20 cellular contexts compared by ENCODE assay signal in genomic region chr7:240128-240676, GRCh38. TPM values are rescaled to one million over a fixed set of nuclear protein-coding genes. Genes with fewer than 3 reads are reported as not detected.
DNase-seq lines count a peak whose midpoint lies in the region; ATAC-seq and TF ChIP-seq lines count a peak whose summit lies in the region.
"Had no signal": no experiment of that assay in that cellular context is flagged by ENCODE, and none has a peak within 500 bp of the region (broad histone marks: within the 10 kb centered on the region; RNA-seq: fewer than 3 reads in every experiment).

No MANE protein-coding gene starts in this region.

- H3K9ac ChIP-seq in colonic mucosa (ENCODE audit: low read depth in 2 of 2, low read length in 2 of 2): no peak overlapping the region

- H3K4me1 ChIP-seq in lower lobe of right lung: peaks cover 18% of the 10 kb centered on the region
- peaks cover 14% of the 10 kb centered on the region in 2 donors for H3K4me1 ChIP-seq in thoracic aorta (ENCODE audit: control insufficient read depth in 1 of 2, low read depth in 2 of 2)
- no peaks in the 10 kb centered on the region for H3K4me1 ChIP-seq in colonic mucosa
- peaks cover 17% of the 10 kb centered on the region for H3K4me1 ChIP-seq in body of pancreas

- intact Hi-C loops in Right ventricle myocardium inferior (cut with DNase I): no loop called here
- intact Hi-C loops in left ventricle myocardium superior (cut with micrococcal nuclease): no loop called here
- intact Hi-C loops in lower lobe of right lung (cut with DNase I): no loop called here
- intact Hi-C loops in colonic mucosa (cut with DNase I): no loop called here
- intact Hi-C loops in body of pancreas (cut with DNase I): no loop called here

- H3K4me3 ChIP-seq in WERI-Rb-1 (ENCODE audit: low read depth, low read length): no peak overlapping the region
- no peak overlapping the region for H3K4me3 ChIP-seq in lower lobe of right lung
- no peak overlapping the region for H3K4me3 ChIP-seq in thoracic aorta
- H3K4me3 ChIP-seq in colonic mucosa: no peak overlapping the region
- no peak overlapping the region for H3K4me3 ChIP-seq in body of pancreas
- H3K4me3 ChIP-seq: A549, Peyer's patch had no signal

- TF ChIP-seq POLR2A in body of pancreas (IDR thresholded peaks at IDR 0.05) (no peak), erythroblast (IDR thresholded peaks at IDR 0.05; ENCODE audit: low read length) (no peak)

- no peak for DNase-seq in Right ventricle myocardium inferior (ENCODE audit: missing footprints)
- no peak for DNase-seq in left ventricle myocardium superior
- no peak for DNase-seq in WERI-Rb-1
- DNase-seq in lower lobe of right lung: no peak
- no peak for DNase-seq in thoracic aorta (ENCODE audit: low spot score)
- no peak for DNase-seq in colonic mucosa
- no peak for DNase-seq in body of pancreas
- DNase-seq in erythroblast (lab: John Stamatoyannopoulos, UW): no peak
- DNase-seq: GOT3, HFFc6, KG1, NCI-H146, NCI-H2081, NCI-H510A, NCI-H82, Peyer's patch, SHP77 had no signal

- no peaks in the 10 kb centered on the region for H3K9me3 ChIP-seq in WERI-Rb-1 (ENCODE audit: severe bottlenecking)
- no peaks in the 10 kb centered on the region for H3K9me3 ChIP-seq in lower lobe of right lung
- no peaks in the 10 kb centered on the region for H3K9me3 ChIP-seq in thoracic aorta
- no peaks in the 10 kb centered on the region for H3K9me3 ChIP-seq in colonic mucosa
- H3K9me3 ChIP-seq in body of pancreas: no peaks in the 10 kb centered on the region
- H3K9me3 ChIP-seq: A549, Peyer's patch had no signal

- ATAC-seq in Right ventricle myocardium inferior (peak; percentile 38), left ventricle myocardium superior (no peak), lower lobe of right lung (peak; percentile 25 to 40), thoracic aorta (ENCODE audit: insufficient number of reproducible peaks, low FRiP score, low read depth) (peak; percentile 45), body of pancreas (no peak)

- H3K36me3 ChIP-seq in WERI-Rb-1: no peaks in the 10 kb centered on the region
- H3K36me3 ChIP-seq in lower lobe of right lung: no peaks in the 10 kb centered on the region
- H3K36me3 ChIP-seq in thoracic aorta: no peaks in the 10 kb centered on the region
- H3K36me3 ChIP-seq in colonic mucosa: no peaks in the 10 kb centered on the region
- H3K36me3 ChIP-seq in body of pancreas (replicated peaks in 1 of 2; ENCODE audit: insufficient read depth in 1 of 2, low read depth in 2 of 2): no peaks in the 10 kb centered on the region
- H3K36me3 ChIP-seq: Peyer's patch had no signal

- H3K27me3 ChIP-seq in WERI-Rb-1 (ENCODE audit: insufficient read depth, low read depth, severe bottlenecking): no peaks in the 10 kb centered on the region
- H3K27me3 ChIP-seq in lower lobe of right lung (ENCODE audit: low read depth): no peaks in the 10 kb centered on the region
- no peaks in the 10 kb centered on the region for H3K27me3 ChIP-seq in thoracic aorta (replicated peaks; ENCODE audit: insufficient read depth)
- H3K27me3 ChIP-seq in colonic mucosa: no peaks in the 10 kb centered on the region
- H3K27me3 ChIP-seq in body of pancreas: no peaks in the 10 kb centered on the region
- H3K27me3 ChIP-seq: Peyer's patch had no signal

- no peak for TF ChIP-seq CTCF in WERI-Rb-1 (IDR thresholded peaks at IDR 0.05; ENCODE audit: low read depth, low read length)
- TF ChIP-seq CTCF in lower lobe of right lung (IDR thresholded peaks at IDR 0.05): no peak
- no peak for TF ChIP-seq CTCF in thoracic aorta (IDR thresholded peaks at IDR 0.05)
- no peak for TF ChIP-seq CTCF in colonic mucosa (IDR thresholded peaks at IDR 0.05)
- no peak for TF ChIP-seq CTCF in body of pancreas (IDR thresholded peaks at IDR 0.05)

- H3K27ac ChIP-seq in WERI-Rb-1 (peak overlapping the region; percentile 83), lower lobe of right lung (no peak overlapping the region), thoracic aorta (no peak overlapping the region), colonic mucosa (no peak overlapping the region), body of pancreas (no peak overlapping the region)
- H3K27ac ChIP-seq: C4-2B, Peyer's patch had no signal

RNA-seq across cellular contexts. Expression of gene FAM20C, which starts 47.8 kb away (rescaled TPM):
- total RNA-seq in Right ventricle myocardium inferior (26.1 TPM), left ventricle myocardium superior (23.8 TPM), lower lobe of right lung (42.9 TPM), thoracic aorta (100 to 1,000 TPM in 1 of 2 donors, 10 to 100 TPM in 1; 32.5 to 106 TPM), colonic mucosa (10 to 100 TPM; 18.5 to 18.9 TPM), body of pancreas (10 to 100 TPM; 12.7 to 26.0 TPM)

RNA-seq across cellular contexts. Expression of gene FOXL3, which starts 49.8 kb away (rescaled TPM):
- total RNA-seq in Right ventricle myocardium inferior (not detected), left ventricle myocardium superior (not detected), lower lobe of right lung (not detected), thoracic aorta (not detected), colonic mucosa (under 1 TPM in 1 of 2 donors, not detected in 1; 0.79 TPM), body of pancreas (not detected)
- total RNA-seq: Daoy, HFFc6, Peyer's patch had no signal

Comparison
In these comparisons a context has a peak if more than half of its experiments do, and no peak if none do; other contexts are left out.
1. ATAC-seq: peak in Right ventricle myocardium inferior (single experiment), lower lobe of right lung (2 of 2) and thoracic aorta (single experiment); none in left ventricle myocardium superior (single experiment) and body of pancreas (single experiment).